Comparison of ENCODE assay signal across 1 cellular context in the genomic region with DNA sequence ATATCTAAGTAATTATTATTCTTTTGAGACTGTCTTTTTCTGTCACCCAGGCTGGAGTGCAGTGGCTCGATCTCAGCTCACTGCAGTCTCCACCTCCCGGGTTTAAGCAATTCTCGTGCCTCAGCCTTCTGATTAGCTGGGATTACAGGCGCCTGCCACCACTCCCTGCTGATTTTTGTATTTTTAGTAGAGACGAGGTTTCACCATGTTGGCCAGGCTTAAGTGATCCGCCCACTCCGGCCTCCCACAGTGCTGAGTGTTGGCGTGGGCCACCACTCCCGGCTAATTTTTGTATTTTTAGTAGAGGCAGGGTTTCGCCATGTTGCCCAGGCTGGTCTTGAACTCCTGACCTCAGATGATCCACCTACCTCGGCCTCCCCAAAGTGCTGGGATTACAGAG.
TF ChIP-seq lines count a peak whose summit lies in the region.

No MANE protein-coding gene starts in this region.

TF ChIP-seq in HEK293, 187 proteins besides CTCF, POLR2A, EP300 and RAD21:
- TF ChIP-seq ZFHX2 (tag by site-specific recombination; conservative IDR thresholded peaks at IDR 0.05) (peak; percentile 47; the same call in 1 of the 2 replicates), EGR2 (tag by site-specific recombination; IDR thresholded peaks at IDR 0.05; ENCODE audit: low read depth) (0 out of 2 replicates have a peak, but pooled peaks have one; percentile 27)
TF ChIP-seq in HEK293: peak in this region for 2; not testable (repeated sequence) for 185.
